11 cellular contexts compared by ENCODE assay signal in genomic region chr3:124787490-124788195, GRCh38. TPM values are rescaled to one million over a fixed set of nuclear protein-coding genes. Genes with fewer than 3 reads are reported as not detected.
A peak's percentile ranks its signal among the peaks of the same experiment; 100 is the strongest.
DNase-seq lines count a peak whose midpoint lies in the region; TF ChIP-seq lines count a peak whose summit lies in the region.
"Had no signal": no experiment of that assay in that cellular context is flagged by ENCODE, and none has a peak within 500 bp of the region (broad histone marks: within the 10 kb centered on the region; RNA-seq: fewer than 3 reads in every experiment).

No MANE protein-coding gene starts in this region.

- intact Hi-C loops in posterior vena cava (cut with DNase I) = no loop called here

- H3K4me3 ChIP-seq in AG10803 (ENCODE audit: low read length) = no peak overlapping the region
- H3K4me3 ChIP-seq: SJSA1 had no signal

- no peak for TF ChIP-seq CTCF in AG10803 (conservative IDR thresholded peaks at IDR 0.05; ENCODE audit: low read length)

- no peak for TF ChIP-seq POLR2A in erythroblast (IDR thresholded peaks at IDR 0.05; ENCODE audit: low read length)

- peak; percentile 73 for DNase-seq in AG10803 (ENCODE audit: low read depth)
- DNase-seq in RPMI7951 (ENCODE audit: low read depth) = peak; percentile 61
- peak; percentile 44 for DNase-seq in fibroblast of gingiva (ENCODE audit: low read depth)
- peak; percentile 69 for DNase-seq in posterior vena cava (ENCODE audit: low spot score)
- no peak for DNase-seq in NCI-H2029 treated with DMSO at 0.1 percent for 48 hours (lab: John Stamatoyannopoulos, UW)
- DNase-seq in erythroblast (lab: John Stamatoyannopoulos, UW) = no peak
- DNase-seq in EL = no peak
- no peak for DNase-seq in kidney glomerular epithelial cell (lab: John Stamatoyannopoulos, UW)
- DNase-seq: activated CD4-positive, alpha-beta memory T cell treated with anti-CD3 and anti-CD28 coated beads, Interleukin-2, amount 10 ng/mL, durations not matched to agents 7 days and 5 days; C1 segment of cervical spinal cord had no signal

RNA-seq across cellular contexts. Expression of gene UMPS, which starts 57.4 kb away (rescaled TPM):
- 28.3 and 35.9 TPM in 2 replicates for total RNA-seq in RPMI7951 (2014; rRNA removed; shearing (Covaris generic))
- 10 to 100 TPM; 15.5 to 16.1 TPM for total RNA-seq in posterior vena cava

Comparison
In these comparisons a context has a peak if more than half of its experiments do, and no peak if none do; other contexts are left out.
1. DNase-seq: peak in AG10803 (single experiment), RPMI7951 (single experiment), fibroblast of gingiva (single experiment) and posterior vena cava (single experiment); none in NCI-H2029 treated with DMSO at 0.1 percent for 48 hours (single experiment), erythroblast (0 of 2), EL (single experiment) and kidney glomerular epithelial cell (single experiment).